8 cellular contexts compared by ENCODE assay signal in the genomic region with DNA sequence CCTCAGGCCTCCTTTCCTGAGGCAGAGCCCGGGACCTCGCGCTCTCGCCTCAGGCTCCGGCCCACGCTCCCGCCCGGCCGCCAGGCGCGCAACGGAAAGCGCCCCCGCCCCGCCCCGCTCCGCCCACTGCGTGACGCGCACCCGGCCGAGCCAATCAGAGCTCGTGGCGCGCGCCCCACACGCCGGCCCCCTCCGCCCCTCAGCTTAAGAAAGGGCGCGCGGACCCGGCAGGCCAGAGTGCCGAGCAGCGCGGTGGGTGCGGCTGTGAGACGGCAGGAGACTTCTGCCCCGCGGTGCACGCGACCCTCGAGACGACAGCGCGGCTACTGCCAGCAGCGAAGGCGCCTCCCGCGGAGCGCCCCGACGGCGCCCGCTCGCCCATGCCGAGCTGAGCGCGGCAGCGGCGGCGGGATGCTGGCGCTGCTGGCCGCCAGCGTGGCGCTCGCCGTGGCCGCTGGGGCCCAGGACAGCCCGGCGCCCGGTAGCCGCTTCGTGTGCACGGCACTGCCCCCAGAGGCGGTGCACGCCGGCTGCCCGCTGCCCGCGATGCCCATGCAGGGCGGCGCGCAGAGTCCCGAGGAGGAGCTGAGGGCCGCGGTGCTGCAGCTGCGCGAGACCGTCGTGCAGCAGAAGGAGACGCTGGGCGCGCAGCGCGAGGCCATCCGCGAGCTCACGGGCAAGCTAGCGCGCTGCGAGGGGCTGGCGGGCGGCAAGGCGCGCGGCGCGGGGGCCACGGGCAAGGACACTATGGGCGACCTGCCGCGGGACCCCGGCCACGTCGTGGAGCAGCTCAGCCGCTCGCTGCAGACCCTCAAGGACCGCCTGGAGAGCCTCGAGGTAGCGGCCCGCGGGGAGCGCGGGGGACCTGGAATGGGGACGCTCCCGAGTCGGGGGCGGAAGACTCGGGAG. TPM values are rescaled to one million over a fixed set of nuclear protein-coding genes. Genes with fewer than 3 reads are reported as not detected.
DNase-seq lines count a peak whose midpoint lies in the region; ATAC-seq and TF ChIP-seq lines count a peak whose summit lies in the region.

Gene NPTX2 (plus strand): TSS at position 235 of the 909 bp plus-strand sequence. CDS start 177 bp downstream, at position 412.

- H3K9me3 Mint-ChIP-seq in brain, result peaks cover 0 to 4% (median 0%) of the 10 kb centered on the region in 5 experiments

- H3K36me3 Mint-ChIP-seq in brain, result peaks cover 17% of the 10 kb centered on the region

- no peaks in the 10 kb centered on the region for H3K36me3 ChIP-seq in suprapubic skin

- peak within 1 kb of the TSS; percentile 80 to 88 (median 86) for H3K4me3 Mint-ChIP-seq in brain

- H3K27me3 Mint-ChIP-seq in brain, result peaks cover 78% of the 10 kb centered on the region

- peaks cover 22% of the 10 kb centered on the region for H3K4me1 ChIP-seq in suprapubic skin

- peak within 1 kb of the TSS in 2 of 5 experiments; percentile 34 to 78 for H3K27ac Mint-ChIP-seq in brain

- WGBS in suprapubic skin, result 1% methylated on average over 14 of the region's 130 CpGs

- TF ChIP-seq CTCF in AG10803 (conservative IDR thresholded peaks at IDR 0.05; ENCODE audit: low read length) (no peak), brain (conservative IDR thresholded peaks at IDR 0.05) (peak in 1 of 2 experiments; percentile 18), suprapubic skin (IDR thresholded peaks at IDR 0.05) (peak in 1 of 2 donors; percentile 7)

- no peak within 1 kb of the TSS for H3K27ac ChIP-seq in suprapubic skin

- no peak for TF ChIP-seq EP300 in suprapubic skin (IDR thresholded peaks at IDR 0.05)

- no peak within 1 kb of the TSS for H3K4me3 ChIP-seq in AG10803 (ENCODE audit: low read length)
- H3K4me3 ChIP-seq in suprapubic skin, result peak within 1 kb of the TSS; percentile 44

- ATAC-seq in left lobe of liver (peak; percentile 69), GM21526 (IDR thresholded peaks at IDR 0.05; ENCODE audit: low FRiP score, unreplicated experiment) (no peak), GM18505 (IDR thresholded peaks at IDR 0.05; ENCODE audit: unreplicated experiment) (no peak)

- peaks cover 65% of the 10 kb centered on the region for H3K27me3 ChIP-seq in suprapubic skin

- no peaks in the 10 kb centered on the region for H3K9me3 ChIP-seq in suprapubic skin

- TF ChIP-seq POLR2A in suprapubic skin (IDR thresholded peaks at IDR 0.05) (peak in 1 of 2 donors; percentile 23), GM18505 (IDR thresholded peaks at IDR 0.05; ENCODE audit: borderline replicate concordance, extremely low read depth, insufficient read depth, insufficient read length) (no peak)

- DNase-seq in AG10803 (ENCODE audit: low read depth), result peak; percentile 6
- peak; percentile 85 for DNase-seq in NCI-H1092 (lab: John Stamatoyannopoulos, UW)
- DNase-seq in left lobe of liver (ENCODE audit: low spot score), result no peak
- no peak for DNase-seq in suprapubic skin (ENCODE audit: low spot score in 2 of 2)
- no peak for DNase-seq in SK-N-DZ (ENCODE audit: low spot score)

- peaks cover 44% of the 10 kb centered on the region for H3K4me1 Mint-ChIP-seq in brain

RNA-seq across cellular contexts. Expression of gene NPTX2, which starts in this region (rescaled TPM):
- 90.5 TPM for polyA plus RNA-seq in brain (ENCODE audit: insufficient read depth, low read depth, low replicate concordance)
- total RNA-seq in left lobe of liver (0.38 TPM), suprapubic skin (10 to 100 TPM in 1 of 4 donors, 1 to 10 TPM in 3; 4.3 to 13.7 (median 8.6) TPM)
- polyA plus RNA-seq in SK-N-DZ (2014; cell fraction: cytosol; rRNA removed), result not detected in 2 replicates
- not detected in 2 replicates for polyA plus RNA-seq in SK-N-DZ (2014; cell fraction: nucleus; rRNA removed)

Comparison
In these comparisons a context has a peak if more than half of its experiments do, and no peak if none do; other contexts are left out.
1. Peak in ATAC-seq in left lobe of liver; RNA of the gene not detected or under 1 TPM.
2. DNase-seq: peak in AG10803 (single experiment) and NCI-H1092 (single experiment); none in left lobe of liver (single experiment), suprapubic skin (0 of 2) and SK-N-DZ (single experiment).